Comparison of ENCODE assay signal across 1 cellular context in the genomic region with DNA sequence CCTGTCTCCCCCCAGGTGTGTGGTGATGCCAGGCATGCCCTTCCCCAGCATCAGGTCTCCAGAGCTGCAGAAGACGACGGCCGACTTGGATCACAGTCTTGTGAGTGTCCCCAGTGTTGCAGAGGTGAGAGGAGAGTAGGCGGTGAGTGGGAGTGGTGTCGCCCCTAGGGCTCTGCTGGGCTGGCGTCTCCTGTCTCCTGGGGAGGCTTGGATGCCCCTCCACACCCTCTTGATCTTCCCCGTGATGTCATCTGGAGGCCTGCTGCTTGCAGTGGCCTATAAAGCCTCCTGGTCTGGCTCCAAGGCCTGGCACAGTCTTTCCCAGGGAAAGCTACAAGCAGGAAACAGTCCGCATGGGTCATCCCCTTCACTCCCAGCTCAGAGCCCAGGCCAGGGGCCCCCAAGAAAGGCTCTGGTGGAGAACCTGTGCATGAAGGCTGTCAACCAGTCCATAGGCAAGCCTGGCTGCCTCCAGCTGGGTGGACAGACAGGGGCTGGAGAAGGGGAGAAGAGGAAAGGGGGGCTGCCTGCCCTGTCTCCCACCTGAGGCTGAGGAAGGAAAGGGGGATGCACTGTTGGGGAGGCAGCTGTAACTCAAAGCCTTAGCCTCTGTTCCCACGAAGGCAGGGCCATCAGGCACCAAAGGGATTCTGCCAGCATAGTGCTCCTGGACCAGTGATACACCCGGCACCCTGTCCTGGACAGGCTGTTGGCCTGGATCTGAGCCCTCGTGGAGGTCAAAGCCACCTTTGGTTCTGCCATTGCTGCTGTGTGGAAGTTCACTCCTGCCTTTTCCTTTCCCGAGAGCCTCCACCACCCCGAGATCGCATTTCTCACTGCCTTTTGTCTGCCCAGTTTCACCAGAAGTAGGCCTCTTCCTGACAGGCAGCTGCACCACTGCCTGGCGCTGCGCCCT. TPM values are rescaled to one million over a fixed set of nuclear protein-coding genes. Genes with fewer than 3 reads are reported as not detected.
"Had no signal": no experiment of that assay in that cellular context is flagged by ENCODE, and none has a peak within 500 bp of the region (broad histone marks: within the 10 kb centered on the region; RNA-seq: fewer than 3 reads in every experiment).

No MANE protein-coding gene starts in this region.

RNA-seq across cellular contexts. Expression of a gene that starts 53.6 kb away (rescaled TPM):
- total RNA-seq: chondrocyte had no signal
